ENCODE assay signal across 22 cellular contexts in genomic region chr1:150182233-150182632, GRCh38. TPM values are rescaled to one million over a fixed set of nuclear protein-coding genes. Genes with fewer than 3 reads are reported as not detected.
A peak's percentile ranks its signal among the peaks of the same experiment; 100 is the strongest.
DNase-seq lines count a peak whose midpoint lies in the region; ATAC-seq and TF ChIP-seq lines count a peak whose summit lies in the region.
"Had no signal": no experiment of that assay in that cellular context is flagged by ENCODE, and none has a peak within 500 bp of the region (broad histone marks: within the 10 kb centered on the region; RNA-seq: fewer than 3 reads in every experiment).

No MANE protein-coding gene starts in this region.

- H3K27me3 ChIP-seq in DND-41 (ENCODE audit: insufficient read depth, low read length, poor library complexity), result no peaks in the 10 kb centered on the region
- H3K27me3 ChIP-seq: ascending aorta, BLaER1, heart left ventricle, SJSA1 had no signal

- peak overlapping the region; percentile 33; the same call in 1 of the 2 replicates for H2AFZ ChIP-seq in DND-41 (ENCODE audit: low read depth, low read length)

- TF ChIP-seq CTCF in DND-41 (IDR thresholded peaks at IDR 0.05; ENCODE audit: borderline replicate concordance, extremely low read depth, low read length, poor library complexity, severe bottlenecking), result no peak

- in situ Hi-C loops in ACHN (cut with HindIII; ENCODE audit: low pct_ligation_motif_present, low pct_unique_long_range_greater_than_20kb, low sequenced_read_pairs), result no loop called here

- H3K79me2 ChIP-seq in DND-41 (ENCODE audit: insufficient read depth, low read length), result no peaks in the 10 kb centered on the region

- H3K4me2 ChIP-seq in DND-41 (ENCODE audit: insufficient read depth, low read length), result no peak overlapping the region

- H3K4me3 ChIP-seq in DND-41 (ENCODE audit: low read depth in 1 of 2, low read length in 2 of 2), result no peak overlapping the region
- no peak overlapping the region for H3K4me3 ChIP-seq in mesodermal cell (ENCODE audit: extremely low read depth, insufficient read depth, low read length, poor library complexity, severe bottlenecking)
- H3K4me3 ChIP-seq: ascending aorta, BLaER1, heart left ventricle, SJSA1 had no signal

- peaks cover 8% of the 10 kb centered on the region; the same call in 1 of the 2 replicates for H3K4me1 ChIP-seq in DND-41 (ENCODE audit: insufficient read depth, low read length)
- no peaks in the 10 kb centered on the region for H3K4me1 ChIP-seq in mesodermal cell (ENCODE audit: control insufficient read depth, insufficient read depth, low read length, poor library complexity, severe bottlenecking)

- H3K9me3 ChIP-seq in DND-41 (ENCODE audit: insufficient read depth, low read length, severe bottlenecking) (no peaks in the 10 kb centered on the region), mesodermal cell (ENCODE audit: control insufficient read depth, low read length) (no peaks in the 10 kb centered on the region)
- H3K9me3 ChIP-seq: ascending aorta, BLaER1, heart left ventricle, SJSA1 had no signal

- H3K36me3 ChIP-seq in DND-41 (ENCODE audit: insufficient read depth, low read length), result no peaks in the 10 kb centered on the region
- H3K36me3 ChIP-seq in mesodermal cell (ENCODE audit: control insufficient read depth, insufficient read depth, low read length), result no peaks in the 10 kb centered on the region
- H3K36me3 ChIP-seq: ascending aorta, BLaER1, heart left ventricle, SJSA1 had no signal

- intact Hi-C loops in sciatic nerve (cut with DNase I), result no loop called here

- DNase-seq in DND-41 (no peak), cerebellar cortex (ENCODE audit: low spot score) (peak; percentile 25), sciatic nerve (ENCODE audit: low spot score) (no peak), ACHN (no peak), occipital lobe (lab: John Stamatoyannopoulos, UW) (no peak)
- no peak for DNase-seq in stimulated activated naive CD4-positive, alpha-beta T cell (lab: John Stamatoyannopoulos, UW)
- DNase-seq: activated CD4-positive, alpha-beta T cell treated with anti-CD3 and anti-CD28 coated beads for 4 hours; HCEC 1CT; heart left ventricle; mesendoderm; naive thymus-derived CD8-positive, alpha-beta T cell; NCI-H1048; NCI-H187; NCI-H526 had no signal

- ATAC-seq in DND-41 (ENCODE audit: insufficient read depth, low read depth) (no peak), sciatic nerve (peak; percentile 66), GM18498 (IDR thresholded peaks at IDR 0.05; ENCODE audit: unreplicated experiment) (no peak)
- ATAC-seq: heart left ventricle; left lobe of liver; naive thymus-derived CD8-positive, alpha-beta T cell had no signal

- no peak overlapping the region for H3K27ac ChIP-seq in DND-41 (ENCODE audit: low read length)
- peak overlapping the region; percentile 23 for H3K27ac ChIP-seq in mesodermal cell (ENCODE audit: low read depth, low read length, severe bottlenecking)
- H3K27ac ChIP-seq: BLaER1, epithelial cell of prostate, HL-60, SJSA1 had no signal

- no peaks in the 10 kb centered on the region for H4K20me1 ChIP-seq in DND-41 (ENCODE audit: insufficient read depth, low read length)
- H4K20me1 ChIP-seq: BLaER1 had no signal

- no peak overlapping the region for H3K9ac ChIP-seq in DND-41 (ENCODE audit: low read depth, low read length)
- H3K9ac ChIP-seq: BLaER1 had no signal

- WGBS in mesodermal cell (ENCODE audit: insufficient coverage in 2 of 2), 2 experiments, result 90 to 93% methylated on average over 5 to 8 of the region's 10 CpGs

RNA-seq across cellular contexts. Expression of gene PLEKHO1, which starts 32.5 kb away (rescaled TPM):
- 73.5 TPM for polyA plus RNA-seq in mesodermal cell (2013, experiment 1 of 2)
- 65.1 TPM for polyA plus RNA-seq in mesodermal cell (2013, experiment 2 of 2)
- total RNA-seq in sciatic nerve, result 53.4 TPM
- total RNA-seq in occipital lobe, result 52.7 TPM

RNA-seq across cellular contexts. Expression of gene ANP32E, which starts 53.7 kb away (rescaled TPM):
- polyA plus RNA-seq in mesodermal cell (2013, experiment 1 of 2), result 54.4 TPM
- polyA plus RNA-seq in mesodermal cell (2013, experiment 2 of 2), result 74.9 TPM
- total RNA-seq in sciatic nerve, result 40.6 TPM
- total RNA-seq in occipital lobe, result 20.3 TPM
